ENCODE assay signal across 23 cellular contexts in genomic region chr7:56493704-56494450, GRCh38.
DNase-seq lines count a peak whose midpoint lies in the region; ATAC-seq lines count a peak whose summit lies in the region.
"Had no signal": no experiment of that assay in that cellular context is flagged by ENCODE, and none has a peak within 500 bp of the region (broad histone marks: within the 10 kb centered on the region; RNA-seq: fewer than 3 reads in every experiment).

No MANE protein-coding gene starts in this region.

- CTCF ChIA-PET in activated CD4-positive, alpha-beta memory T cell treated with anti-CD3 and anti-CD28 coated beads for 36 hours (lab: Charles Lee) = no interaction called here

- H3K9ac ChIP-seq in neuronal stem cell (ENCODE audit: low read depth, low read length, poor library complexity) (no peak overlapping the region), subcutaneous abdominal adipose tissue (ENCODE audit: low read length in 5 of 5) (no peak overlapping the region)
- H3K9ac ChIP-seq: BLaER1 had no signal

- no peaks in the 10 kb centered on the region for H3K27me3 ChIP-seq in neuronal stem cell (ENCODE audit: control insufficient read depth in 3 of 3, insufficient read depth in 3 of 3, low read depth in 1 of 3, low read length in 3 of 3)
- no peaks in the 10 kb centered on the region for H3K27me3 ChIP-seq in subcutaneous abdominal adipose tissue (ENCODE audit: control insufficient read depth in 5 of 5, insufficient read depth in 4 of 5, low read length in 5 of 5)
- H3K27me3 ChIP-seq: BE2C, BLaER1 had no signal

- H3K9me3 Mint-ChIP-seq in activated CD4-positive, alpha-beta memory T cell treated with anti-CD3 and anti-CD28 coated beads for 36 hours = peaks cover 32% of the 10 kb centered on the region

- H3K4me1 Mint-ChIP-seq in activated CD4-positive, alpha-beta memory T cell treated with anti-CD3 and anti-CD28 coated beads for 36 hours (ENCODE audit: low read depth) = no peaks in the 10 kb centered on the region
- H3K4me1 Mint-ChIP-seq: CD14-positive monocyte; CD4-positive, alpha-beta memory T cell; CD4-positive, CD25-positive, alpha-beta regulatory T cell; CD8-positive, alpha-beta memory T cell had no signal

- intact Hi-C loops in activated CD4-positive, alpha-beta memory T cell treated with anti-CD3 and anti-CD28 coated beads for 36 hours (cut with micrococcal nuclease) = no loop called here

- ATAC-seq in GM21360 (IDR thresholded peaks at IDR 0.05; ENCODE audit: unreplicated experiment) = no peak
- ATAC-seq: GM12878 had no signal

- no peak overlapping the region for H3K27ac Mint-ChIP-seq in activated CD4-positive, alpha-beta memory T cell treated with anti-CD3 and anti-CD28 coated beads for 36 hours
- H3K27ac Mint-ChIP-seq: CD14-positive monocyte; CD4-positive, alpha-beta memory T cell; CD4-positive, CD25-positive, alpha-beta regulatory T cell; CD8-positive, alpha-beta memory T cell had no signal

- H4K8ac ChIP-seq in neuronal stem cell (ENCODE audit: low read depth, low read length) = no peak overlapping the region

- no peaks in the 10 kb centered on the region for H3K36me3 ChIP-seq in neuronal stem cell (replicated peaks in 1 of 2; ENCODE audit: control insufficient read depth in 2 of 2, insufficient read depth in 2 of 2, low read length in 2 of 2)
- H3K36me3 ChIP-seq in subcutaneous abdominal adipose tissue (ENCODE audit: control insufficient read depth in 5 of 5, insufficient read depth in 5 of 5, low read length in 5 of 5) = no peaks in the 10 kb centered on the region
- H3K36me3 ChIP-seq: BE2C, BLaER1 had no signal

- H3K4me3 Mint-ChIP-seq in activated CD4-positive, alpha-beta memory T cell treated with anti-CD3 and anti-CD28 coated beads for 36 hours = no peak overlapping the region
- H3K4me3 Mint-ChIP-seq: CD14-positive monocyte; CD4-positive, alpha-beta memory T cell; CD4-positive, CD25-positive, alpha-beta regulatory T cell; CD8-positive, alpha-beta memory T cell had no signal

- H2BK15ac ChIP-seq in neuronal stem cell (ENCODE audit: low read length) = no peak overlapping the region

- H3K18ac ChIP-seq in neuronal stem cell (ENCODE audit: low read length) = no peak overlapping the region

- peak overlapping the region in 1 of 2 donors; percentile 44 for H3K4me3 ChIP-seq in neuronal stem cell (ENCODE audit: low read length in 2 of 2)
- H3K4me3 ChIP-seq in subcutaneous abdominal adipose tissue (ENCODE audit: low read depth in 1 of 5, low read length in 5 of 5) = peak overlapping the region in 3 of 5 donors; percentile 35 to 45 (median 38)
- H3K4me3 ChIP-seq: BLaER1, GM12878 had no signal

- no peaks in the 10 kb centered on the region for H3K27me3 Mint-ChIP-seq in activated CD4-positive, alpha-beta memory T cell treated with anti-CD3 and anti-CD28 coated beads for 36 hours
- H3K27me3 Mint-ChIP-seq: CD4-positive, alpha-beta memory T cell; CD4-positive, CD25-positive, alpha-beta regulatory T cell had no signal

- no peak overlapping the region for H3K27ac ChIP-seq in neuronal stem cell (replicated peaks; ENCODE audit: low read length)
- no peak overlapping the region for H3K27ac ChIP-seq in subcutaneous abdominal adipose tissue (ENCODE audit: low read depth, low read length)
- H3K27ac ChIP-seq: BLaER1 had no signal

- POLR2A ChIA-PET in activated CD4-positive, alpha-beta memory T cell treated with anti-CD3 and anti-CD28 coated beads for 36 hours (lab: Charles Lee) = no interaction called here

- H3K4me1 ChIP-seq in neuronal stem cell (ENCODE audit: control insufficient read depth in 2 of 2, insufficient read depth in 1 of 2, low read depth in 1 of 2, low read length in 2 of 2) (no peaks in the 10 kb centered on the region), subcutaneous abdominal adipose tissue (ENCODE audit: control insufficient read depth in 5 of 5, insufficient read depth in 5 of 5, low read length in 5 of 5) (no peaks in the 10 kb centered on the region)
- H3K4me1 ChIP-seq: BE2C, BLaER1 had no signal

- H3K14ac ChIP-seq in neuronal stem cell (ENCODE audit: low read length) = peak overlapping the region; percentile 8

- H2AFZ ChIP-seq in neuronal stem cell (ENCODE audit: low read length) = no peak overlapping the region

- H3K79me1 ChIP-seq in neuronal stem cell (ENCODE audit: low read depth, low read length) = no peaks in the 10 kb centered on the region

- H4K91ac ChIP-seq in neuronal stem cell (ENCODE audit: low read depth, low read length, poor library complexity) = no peak overlapping the region

- no peak overlapping the region for H3K4ac ChIP-seq in neuronal stem cell (ENCODE audit: low read length)

- H2AK5ac ChIP-seq in neuronal stem cell (ENCODE audit: low read depth, low read length) = no peak overlapping the region

- no peak for DNase-seq in neuronal stem cell (ENCODE audit: low spot score)
- DNase-seq in superior temporal gyrus (ENCODE audit: extremely low spot score) = no peak
- DNase-seq in activated CD4-positive, alpha-beta memory T cell treated with anti-CD3 and anti-CD28 coated beads for 36 hours = no peak
- DNase-seq: 8988T; ACHN; BE2C; C1 segment of cervical spinal cord; CD4-positive, alpha-beta memory T cell; CD4-positive, CD25-positive, alpha-beta regulatory T cell; CD8-positive, alpha-beta memory T cell; COR-L47; DMS 273 treated with DMSO at 0.1 percent for 48 hours; DMS153; DMS53; DMS79; DND-41; EL; GDM1 had no signal

- no peak overlapping the region for H2BK5ac ChIP-seq in neuronal stem cell (ENCODE audit: low read length)

- H3K4me2 ChIP-seq in neuronal stem cell (ENCODE audit: insufficient read depth, low read length, poor library complexity, severe bottlenecking) = no peak overlapping the region
- H3K4me2 ChIP-seq: BLaER1 had no signal

- H3K36me3 Mint-ChIP-seq in activated CD4-positive, alpha-beta memory T cell treated with anti-CD3 and anti-CD28 coated beads for 36 hours = peaks cover 3% of the 10 kb centered on the region
- H3K36me3 Mint-ChIP-seq: CD14-positive monocyte; CD4-positive, alpha-beta memory T cell; CD4-positive, CD25-positive, alpha-beta regulatory T cell; CD8-positive, alpha-beta memory T cell had no signal

- H2BK12ac ChIP-seq in neuronal stem cell (ENCODE audit: low read length) = no peak overlapping the region

- H3K9me3 ChIP-seq in neuronal stem cell (replicated peaks in 1 of 2; ENCODE audit: control insufficient read depth in 2 of 2, insufficient read depth in 1 of 2, low read depth in 1 of 2, low read length in 2 of 2) (peaks cover 14 to 61% of the 10 kb centered on the region in 2 donors), subcutaneous abdominal adipose tissue (ENCODE audit: control insufficient read depth in 5 of 5, low read length in 5 of 5) (peaks cover 0 to 73% (median 71%) of the 10 kb centered on the region in 5 donors)
- H3K9me3 ChIP-seq: BE2C had no signal

- WGBS in neuronal stem cell (ENCODE audit: extremely low coverage in 2 of 2, insufficient read length in 2 of 2, insufficient replicate concordance in 1 of 2), 2 donors = no CpG with 5 or more reads among the region's 8 CpGs

- no peak overlapping the region for H3K23ac ChIP-seq in neuronal stem cell (ENCODE audit: low read depth, low read length, poor library complexity)

- H2BK120ac ChIP-seq in neuronal stem cell (ENCODE audit: low read depth, low read length) = no peak overlapping the region
